Comparison of ENCODE assay signal across 9 cellular contexts in the genomic region with DNA sequence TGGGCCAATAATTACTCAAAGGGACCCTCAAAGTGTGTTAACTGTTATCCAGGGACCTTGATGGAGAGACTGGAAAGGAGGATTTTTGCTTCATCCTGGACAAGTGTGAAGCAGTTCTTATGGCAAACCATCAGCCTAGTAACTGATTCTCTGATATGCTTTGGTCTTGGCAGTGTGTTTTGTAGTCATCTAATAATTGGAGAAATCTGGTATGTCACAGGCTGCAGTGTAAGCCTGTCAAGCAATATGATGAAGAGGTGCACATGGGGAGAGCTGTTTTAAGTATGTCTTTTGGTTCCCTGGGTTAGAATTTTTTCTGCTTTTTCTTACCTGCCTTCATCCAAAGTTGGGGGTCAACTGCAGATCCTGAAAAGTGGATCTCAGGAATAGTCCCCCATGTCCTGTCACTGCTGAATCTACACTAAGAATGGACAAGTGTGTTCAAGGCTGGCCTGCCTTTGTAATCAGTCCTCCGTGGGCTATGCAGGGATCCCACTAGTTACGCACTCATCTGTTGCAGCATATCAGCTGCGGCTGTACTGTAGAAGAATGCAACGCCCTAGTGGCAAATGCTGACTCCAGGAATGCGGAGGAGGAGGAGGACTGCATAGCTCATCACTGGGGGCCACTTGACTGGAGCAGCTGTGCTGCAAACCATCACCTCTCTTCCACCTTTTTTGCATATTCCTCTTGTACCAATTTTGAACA. TPM values are rescaled to one million over a fixed set of nuclear protein-coding genes. Genes with fewer than 3 reads are reported as not detected.
DNase-seq lines count a peak whose midpoint lies in the region; ATAC-seq and TF ChIP-seq lines count a peak whose summit lies in the region.
"Had no signal": no experiment of that assay in that cellular context is flagged by ENCODE, and none has a peak within 500 bp of the region (broad histone marks: within the 10 kb centered on the region; RNA-seq: fewer than 3 reads in every experiment).

No MANE protein-coding gene starts in this region.

- H3K4me1 Mint-ChIP-seq in activated naive CD4-positive, alpha-beta T cell treated with anti-CD3 and anti-CD28 coated beads for 36 hours (ENCODE audit: low read depth): peaks cover 60% of the 10 kb centered on the region

- CTCF ChIA-PET in activated naive CD4-positive, alpha-beta T cell treated with anti-CD3 and anti-CD28 coated beads for 36 hours (lab: Charles Lee): interaction anchor here (0.6 kb wide), 1 partner anchor 12 kb away, joined by 4 read pairs; no protein-coding TSS in a partner anchor

- H3K4me2 ChIP-seq in BLaER1 treated with 17β-estradiol and CSF1 and Interleukin-3, amounts not matched to agents 10 nM and 100 nM: peak overlapping the region; percentile 72 to 90 (median 86)

- H3K9me3 ChIP-seq in BLaER1 treated with 17β-estradiol and CSF1 and Interleukin-3, amounts not matched to agents 10 nM and 100 nM (replicated peaks in 1 of 11): no peaks in the 10 kb centered on the region
- H3K9me3 ChIP-seq in KOPT-K1 (ENCODE audit: insufficient read depth, low read length, poor library complexity, severe bottlenecking): no peaks in the 10 kb centered on the region
- no peaks in the 10 kb centered on the region for H3K9me3 ChIP-seq in cardiac muscle cell (ENCODE audit: low read depth)
- H3K9me3 ChIP-seq: neutrophil had no signal

- H3K27me3 ChIP-seq in BLaER1 treated with 17β-estradiol and CSF1 and Interleukin-3, amounts not matched to agents 10 nM and 100 nM: no peaks in the 10 kb centered on the region
- H3K27me3 ChIP-seq in cardiac muscle cell: no peaks in the 10 kb centered on the region
- H3K27me3 ChIP-seq: neutrophil had no signal

- H3K4me3 Mint-ChIP-seq in activated naive CD4-positive, alpha-beta T cell treated with anti-CD3 and anti-CD28 coated beads for 36 hours: no peak overlapping the region

- H3K27ac ChIP-seq in BLaER1 treated with 17β-estradiol and CSF1 and Interleukin-3, amounts not matched to agents 10 nM and 100 nM: peak overlapping the region in 2 of 11 experiments; percentile 76 to 84; a peak in 2 of 22 replicates
- H3K27ac ChIP-seq in KOPT-K1 (ENCODE audit: low read depth, low read length, poor library complexity, severe bottlenecking): peak overlapping the region; percentile 28
- H3K27ac ChIP-seq in cardiac muscle cell: peak overlapping the region; percentile 94
- H3K27ac ChIP-seq: neutrophil had no signal

- peaks cover 0 to 9% (median 0%) of the 10 kb centered on the region in 11 experiments; a peak in 3 of 22 replicates for H3K36me3 ChIP-seq in BLaER1 treated with 17β-estradiol and CSF1 and Interleukin-3, amounts not matched to agents 10 nM and 100 nM
- H3K36me3 ChIP-seq in KOPT-K1 (ENCODE audit: insufficient read depth, low read length) (no peaks in the 10 kb centered on the region; the same call in 1 of the 2 replicates), cardiac muscle cell (no peaks in the 10 kb centered on the region)
- H3K36me3 ChIP-seq: neutrophil had no signal

- H3K4me1 ChIP-seq in BLaER1 treated with 17β-estradiol and CSF1 and Interleukin-3, amounts not matched to agents 10 nM and 100 nM: peaks cover 77 to 85% (median 79%) of the 10 kb centered on the region in 10 experiments
- H3K4me1 ChIP-seq in cardiac muscle cell (ENCODE audit: low read depth): peaks cover 58% of the 10 kb centered on the region

- peaks cover 51 to 69% (median 62%) of the 10 kb centered on the region in 11 experiments for H4K20me1 ChIP-seq in BLaER1 treated with 17β-estradiol and CSF1 and Interleukin-3, amounts not matched to agents 10 nM and 100 nM

- H3K9ac ChIP-seq in BLaER1 treated with 17β-estradiol and CSF1 and Interleukin-3, amounts not matched to agents 10 nM and 100 nM: peak overlapping the region; percentile 86 to 97 (median 92); a peak in 18 of 22 replicates

- peak overlapping the region; percentile 89 to 99 (median 98) for H3K4me3 ChIP-seq in BLaER1 treated with 17β-estradiol and CSF1 and Interleukin-3, amounts not matched to agents 10 nM and 100 nM
- H3K4me3 ChIP-seq in cardiac muscle cell (peak overlapping the region; percentile 64), retinal pigment epithelial cell (ENCODE audit: low read length) (peak overlapping the region; percentile 74)

- H3K9me3 Mint-ChIP-seq in activated naive CD4-positive, alpha-beta T cell treated with anti-CD3 and anti-CD28 coated beads for 36 hours: no peaks in the 10 kb centered on the region

- no peaks in the 10 kb centered on the region for H3K36me3 Mint-ChIP-seq in activated naive CD4-positive, alpha-beta T cell treated with anti-CD3 and anti-CD28 coated beads for 36 hours (ENCODE audit: low read depth)

- no peak overlapping the region for H3K27ac Mint-ChIP-seq in activated naive CD4-positive, alpha-beta T cell treated with anti-CD3 and anti-CD28 coated beads for 36 hours

- peak; percentile 44 for DNase-seq in activated naive CD4-positive, alpha-beta T cell treated with anti-CD3 and anti-CD28 coated beads for 36 hours
- DNase-seq in cardiac muscle cell (ENCODE audit: low read depth in 1 of 2, low spot score in 1 of 2): peak; percentile 85 to 96
- peak; percentile 39 for DNase-seq in retinal pigment epithelial cell (ENCODE audit: low read depth)
- DNase-seq in GDM1 (lab: John Stamatoyannopoulos, UW): no peak
- no peak for DNase-seq in globus pallidus (ENCODE audit: low spot score)

- intact Hi-C loops in activated naive CD4-positive, alpha-beta T cell treated with anti-CD3 and anti-CD28 coated beads for 36 hours (cut with micrococcal nuclease): loop anchor here (5.0 kb wide), 2 partner anchors 192 to 233 kb away; partner anchors contain the start of gene TBC1D13

- ATAC-seq in HG03175 (IDR thresholded peaks at IDR 0.05; ENCODE audit: unreplicated experiment): no peak

- no peaks in the 10 kb centered on the region for H3K27me3 Mint-ChIP-seq in activated naive CD4-positive, alpha-beta T cell treated with anti-CD3 and anti-CD28 coated beads for 36 hours (ENCODE audit: low read depth)

- TF ChIP-seq CTCF in cardiac muscle cell (IDR thresholded peaks at IDR 0.05; ENCODE audit: low read depth, low read length) (no peak), retinal pigment epithelial cell (conservative IDR thresholded peaks at IDR 0.05; ENCODE audit: low read depth, low read length) (peak; percentile 8)

RNA-seq across cellular contexts. Expression of gene SPTAN1, which starts 1.9 kb away (rescaled TPM):
- 100 to 1,000 TPM; 162 to 183 TPM for total RNA-seq in activated naive CD4-positive, alpha-beta T cell treated with anti-CD3 and anti-CD28 coated beads for 36 hours
- total RNA-seq in cardiac muscle cell: 207 and 227 TPM in 2 replicates
- 118 TPM in 2 replicates for polyA plus RNA-seq in cardiac muscle cell

RNA-seq across cellular contexts. Expression of gene GLE1, which starts 49.8 kb away (rescaled TPM):
- 10 to 100 TPM; 48.7 to 51.6 TPM for total RNA-seq in activated naive CD4-positive, alpha-beta T cell treated with anti-CD3 and anti-CD28 coated beads for 36 hours
- total RNA-seq in cardiac muscle cell: 20.6 and 22.4 TPM in 2 replicates
- polyA plus RNA-seq in cardiac muscle cell: 16.3 and 28.4 TPM in 2 replicates

Comparison
In these comparisons a context has a peak if more than half of its experiments do, and no peak if none do; other contexts are left out.
1. DNase-seq: peak in activated naive CD4-positive, alpha-beta T cell treated with anti-CD3 and anti-CD28 coated beads for 36 hours (single experiment), cardiac muscle cell (2 of 2) and retinal pigment epithelial cell (single experiment); none in GDM1 (single experiment) and globus pallidus (single experiment).
2. Peak in every context shown above with its lines, with median percentiles within 50 percentile points of each other: H3K4me3 ChIP-seq.